Comparison of ENCODE assay signal across 1 cellular context in the genomic region with DNA sequence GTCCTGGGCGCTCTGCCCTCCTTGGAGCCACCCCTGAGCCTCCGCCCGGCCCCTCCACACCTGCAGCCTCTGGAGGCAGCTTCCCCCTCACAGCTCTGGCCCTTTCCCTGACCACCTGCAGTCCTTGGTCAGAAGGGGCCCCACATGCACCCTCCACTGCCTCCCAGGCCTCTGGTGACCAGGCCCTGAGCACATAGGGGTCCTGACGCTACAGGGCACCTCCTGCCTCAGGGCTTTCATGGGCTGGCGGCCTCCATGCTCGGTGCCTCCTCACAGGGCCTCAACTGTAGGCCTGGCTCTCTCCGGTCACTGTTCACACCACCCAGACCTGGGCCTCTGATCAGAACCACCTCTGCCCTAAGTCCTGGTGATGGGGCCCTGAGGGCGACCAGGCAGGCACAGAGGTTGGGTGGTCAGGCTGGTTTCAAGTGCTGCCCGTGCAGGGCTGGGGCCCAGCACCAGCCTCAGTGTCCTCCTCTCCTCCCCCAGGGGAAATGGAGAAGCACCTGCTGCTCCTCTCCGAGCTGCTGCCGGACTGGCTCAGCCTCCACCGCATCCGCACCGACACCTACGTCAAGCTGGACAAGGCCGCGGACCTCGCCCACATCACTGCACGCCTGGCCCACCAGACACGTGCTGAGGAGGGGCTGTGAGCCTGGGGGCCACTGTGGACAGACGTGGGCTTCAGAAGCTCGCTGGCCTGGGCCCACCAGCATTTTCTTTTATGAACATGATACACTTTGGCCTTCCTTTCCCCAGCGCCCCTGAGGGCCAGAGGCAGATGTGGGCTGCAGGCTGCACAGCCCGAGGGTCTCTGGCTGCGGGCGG.
TF ChIP-seq lines count a peak whose summit lies in the region.

No MANE protein-coding gene starts in this region.

TF ChIP-seq in K562, 482 proteins besides CTCF, POLR2A, EP300 and RAD21:
- TF ChIP-seq POLR2G (IDR thresholded peaks at IDR 0.05; ENCODE audit: low read depth, low read length) (peak; percentile 79), EWSR1 (IDR thresholded peaks at IDR 0.05; ENCODE audit: borderline replicate concordance, low read depth, partially characterized antibody) (no peak), MYNN (IDR thresholded peaks at IDR 0.05) (peak; percentile 35; the same call in 1 of the 2 replicates), MYNN (CRISPR knock-in tag; IDR thresholded peaks at IDR 0.05) (no peak), POLR2B (IDR thresholded peaks at IDR 0.05; ENCODE audit: low read depth, partially characterized antibody) (peak; percentile 44), EZH2 (IDR thresholded peaks at IDR 0.05; ENCODE audit: borderline replicate concordance, low read depth, low read length) (no peak), PHB (CRISPR knock-in tag; IDR thresholded peaks at IDR 0.05) (0 out of 2 replicates have a peak, but pooled peaks have one; percentile 14), SIRT6 (IDR thresholded peaks at IDR 0.05; ENCODE audit: low read depth, low read length) (peak; percentile 55), SNRNP70 (optimal IDR thresholded peaks at IDR 0.05; ENCODE audit: low read depth, low read length) (peak; percentile 35), ZFP36 (IDR thresholded peaks at IDR 0.05; ENCODE audit: low read depth, low read length, partially characterized antibody) (no peak), POLR2AphosphoS5 (IDR thresholded peaks at IDR 0.05; ENCODE audit: control insufficient read depth, insufficient read depth, low read depth, low read length) (no peak; the same call in none of the 2 replicates), ILF3 (IDR thresholded peaks at IDR 0.05; ENCODE audit: borderline replicate concordance) (no peak), FIP1L1 (IDR thresholded peaks at IDR 0.05; ENCODE audit: low read depth, low read length, poor library complexity, severe bottlenecking) (peak; percentile 35), SUPT5H (IDR thresholded peaks at IDR 0.05) (peak; percentile 21), NONO (IDR thresholded peaks at IDR 0.05; ENCODE audit: low read depth in 2 of 2, low read length in 1 of 2) (no peak), HMGN3 (IDR thresholded peaks at IDR 0.05; ENCODE audit: borderline replicate concordance, extremely low read depth, insufficient read length, low read depth, low read length) (no peak), ZBED1 (IDR thresholded peaks at IDR 0.05) (peak; percentile 33; the same call in 1 of the 2 replicates), ZNF23 (CRISPR knock-in tag; IDR thresholded peaks at IDR 0.05) (no peak), MEF2D (tag; conservative IDR thresholded peaks at IDR 0.05; ENCODE audit: low read depth) (no peak), RBM22 (IDR thresholded peaks at IDR 0.05; ENCODE audit: low read depth, low read length, poor library complexity, severe bottlenecking) (peak; percentile 48), ELF4 (CRISPR knock-in tag; IDR thresholded peaks at IDR 0.05) (no peak), RBFOX2 (IDR thresholded peaks at IDR 0.05; ENCODE audit: low read depth, low read length) (peak; percentile 74), PHTF2 (CRISPR knock-in tag; IDR thresholded peaks at IDR 0.05) (no peak), JUND (IDR thresholded peaks at IDR 0.05; ENCODE audit: borderline replicate concordance, low read depth, low read length) (no peak), JUND (tag; IDR thresholded peaks at IDR 0.05; ENCODE audit: borderline replicate concordance, low read depth, low read length) (no peak)
- TF ChIP-seq, protein P1, sequence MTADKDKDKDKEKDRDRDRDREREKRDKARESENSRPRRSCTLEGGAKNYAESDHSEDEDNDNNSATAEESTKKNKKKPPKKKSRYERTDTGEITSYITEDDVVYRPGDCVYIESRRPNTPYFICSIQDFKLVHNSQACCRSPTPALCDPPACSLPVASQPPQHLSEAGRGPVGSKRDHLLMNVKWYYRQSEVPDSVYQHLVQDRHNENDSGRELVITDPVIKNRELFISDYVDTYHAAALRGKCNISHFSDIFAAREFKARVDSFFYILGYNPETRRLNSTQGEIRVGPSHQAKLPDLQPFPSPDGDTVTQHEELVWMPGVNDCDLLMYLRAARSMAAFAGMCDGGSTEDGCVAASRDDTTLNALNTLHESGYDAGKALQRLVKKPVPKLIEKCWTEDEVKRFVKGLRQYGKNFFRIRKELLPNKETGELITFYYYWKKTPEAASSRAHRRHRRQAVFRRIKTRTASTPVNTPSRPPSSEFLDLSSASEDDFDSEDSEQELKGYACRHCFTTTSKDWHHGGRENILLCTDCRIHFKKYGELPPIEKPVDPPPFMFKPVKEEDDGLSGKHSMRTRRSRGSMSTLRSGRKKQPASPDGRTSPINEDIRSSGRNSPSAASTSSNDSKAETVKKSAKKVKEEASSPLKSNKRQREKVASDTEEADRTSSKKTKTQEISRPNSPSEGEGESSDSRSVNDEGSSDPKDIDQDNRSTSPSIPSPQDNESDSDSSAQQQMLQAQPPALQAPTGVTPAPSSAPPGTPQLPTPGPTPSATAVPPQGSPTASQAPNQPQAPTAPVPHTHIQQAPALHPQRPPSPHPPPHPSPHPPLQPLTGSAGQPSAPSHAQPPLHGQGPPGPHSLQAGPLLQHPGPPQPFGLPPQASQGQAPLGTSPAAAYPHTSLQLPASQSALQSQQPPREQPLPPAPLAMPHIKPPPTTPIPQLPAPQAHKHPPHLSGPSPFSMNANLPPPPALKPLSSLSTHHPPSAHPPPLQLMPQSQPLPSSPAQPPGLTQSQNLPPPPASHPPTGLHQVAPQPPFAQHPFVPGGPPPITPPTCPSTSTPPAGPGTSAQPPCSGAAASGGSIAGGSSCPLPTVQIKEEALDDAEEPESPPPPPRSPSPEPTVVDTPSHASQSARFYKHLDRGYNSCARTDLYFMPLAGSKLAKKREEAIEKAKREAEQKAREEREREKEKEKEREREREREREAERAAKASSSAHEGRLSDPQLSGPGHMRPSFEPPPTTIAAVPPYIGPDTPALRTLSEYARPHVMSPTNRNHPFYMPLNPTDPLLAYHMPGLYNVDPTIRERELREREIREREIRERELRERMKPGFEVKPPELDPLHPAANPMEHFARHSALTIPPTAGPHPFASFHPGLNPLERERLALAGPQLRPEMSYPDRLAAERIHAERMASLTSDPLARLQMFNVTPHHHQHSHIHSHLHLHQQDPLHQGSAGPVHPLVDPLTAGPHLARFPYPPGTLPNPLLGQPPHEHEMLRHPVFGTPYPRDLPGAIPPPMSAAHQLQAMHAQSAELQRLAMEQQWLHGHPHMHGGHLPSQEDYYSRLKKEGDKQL (CRISPR knock-in tag; IDR thresholded peaks at IDR 0.05; ENCODE audit: borderline replicate concordance), result no peak
- TF ChIP-seq, protein P2, sequence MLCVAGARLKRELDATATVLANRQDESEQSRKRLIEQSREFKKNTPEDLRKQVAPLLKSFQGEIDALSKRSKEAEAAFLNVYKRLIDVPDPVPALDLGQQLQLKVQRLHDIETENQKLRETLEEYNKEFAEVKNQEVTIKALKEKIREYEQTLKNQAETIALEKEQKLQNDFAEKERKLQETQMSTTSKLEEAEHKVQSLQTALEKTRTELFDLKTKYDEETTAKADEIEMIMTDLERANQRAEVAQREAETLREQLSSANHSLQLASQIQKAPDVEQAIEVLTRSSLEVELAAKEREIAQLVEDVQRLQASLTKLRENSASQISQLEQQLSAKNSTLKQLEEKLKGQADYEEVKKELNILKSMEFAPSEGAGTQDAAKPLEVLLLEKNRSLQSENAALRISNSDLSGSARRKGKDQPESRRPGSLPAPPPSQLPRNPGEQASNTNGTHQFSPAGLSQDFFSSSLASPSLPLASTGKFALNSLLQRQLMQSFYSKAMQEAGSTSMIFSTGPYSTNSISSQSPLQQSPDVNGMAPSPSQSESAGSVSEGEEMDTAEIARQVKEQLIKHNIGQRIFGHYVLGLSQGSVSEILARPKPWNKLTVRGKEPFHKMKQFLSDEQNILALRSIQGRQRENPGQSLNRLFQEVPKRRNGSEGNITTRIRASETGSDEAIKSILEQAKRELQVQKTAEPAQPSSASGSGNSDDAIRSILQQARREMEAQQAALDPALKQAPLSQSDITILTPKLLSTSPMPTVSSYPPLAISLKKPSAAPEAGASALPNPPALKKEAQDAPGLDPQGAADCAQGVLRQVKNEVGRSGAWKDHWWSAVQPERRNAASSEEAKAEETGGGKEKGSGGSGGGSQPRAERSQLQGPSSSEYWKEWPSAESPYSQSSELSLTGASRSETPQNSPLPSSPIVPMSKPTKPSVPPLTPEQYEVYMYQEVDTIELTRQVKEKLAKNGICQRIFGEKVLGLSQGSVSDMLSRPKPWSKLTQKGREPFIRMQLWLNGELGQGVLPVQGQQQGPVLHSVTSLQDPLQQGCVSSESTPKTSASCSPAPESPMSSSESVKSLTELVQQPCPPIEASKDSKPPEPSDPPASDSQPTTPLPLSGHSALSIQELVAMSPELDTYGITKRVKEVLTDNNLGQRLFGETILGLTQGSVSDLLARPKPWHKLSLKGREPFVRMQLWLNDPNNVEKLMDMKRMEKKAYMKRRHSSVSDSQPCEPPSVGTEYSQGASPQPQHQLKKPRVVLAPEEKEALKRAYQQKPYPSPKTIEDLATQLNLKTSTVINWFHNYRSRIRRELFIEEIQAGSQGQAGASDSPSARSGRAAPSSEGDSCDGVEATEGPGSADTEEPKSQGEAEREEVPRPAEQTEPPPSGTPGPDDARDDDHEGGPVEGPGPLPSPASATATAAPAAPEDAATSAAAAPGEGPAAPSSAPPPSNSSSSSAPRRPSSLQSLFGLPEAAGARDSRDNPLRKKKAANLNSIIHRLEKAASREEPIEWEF (CRISPR knock-in tag; IDR thresholded peaks at IDR 0.05), result no peak
- TF ChIP-seq, protein P3, sequence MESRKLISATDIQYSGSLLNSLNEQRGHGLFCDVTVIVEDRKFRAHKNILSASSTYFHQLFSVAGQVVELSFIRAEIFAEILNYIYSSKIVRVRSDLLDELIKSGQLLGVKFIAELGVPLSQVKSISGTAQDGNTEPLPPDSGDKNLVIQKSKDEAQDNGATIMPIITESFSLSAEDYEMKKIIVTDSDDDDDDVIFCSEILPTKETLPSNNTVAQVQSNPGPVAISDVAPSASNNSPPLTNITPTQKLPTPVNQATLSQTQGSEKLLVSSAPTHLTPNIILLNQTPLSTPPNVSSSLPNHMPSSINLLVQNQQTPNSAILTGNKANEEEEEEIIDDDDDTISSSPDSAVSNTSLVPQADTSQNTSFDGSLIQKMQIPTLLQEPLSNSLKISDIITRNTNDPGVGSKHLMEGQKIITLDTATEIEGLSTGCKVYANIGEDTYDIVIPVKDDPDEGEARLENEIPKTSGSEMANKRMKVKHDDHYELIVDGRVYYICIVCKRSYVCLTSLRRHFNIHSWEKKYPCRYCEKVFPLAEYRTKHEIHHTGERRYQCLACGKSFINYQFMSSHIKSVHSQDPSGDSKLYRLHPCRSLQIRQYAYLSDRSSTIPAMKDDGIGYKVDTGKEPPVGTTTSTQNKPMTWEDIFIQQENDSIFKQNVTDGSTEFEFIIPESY (CRISPR knock-in tag; IDR thresholded peaks at IDR 0.05), result peak; percentile 51
